ENCODE assay signal across 8 cellular contexts in the genomic region with DNA sequence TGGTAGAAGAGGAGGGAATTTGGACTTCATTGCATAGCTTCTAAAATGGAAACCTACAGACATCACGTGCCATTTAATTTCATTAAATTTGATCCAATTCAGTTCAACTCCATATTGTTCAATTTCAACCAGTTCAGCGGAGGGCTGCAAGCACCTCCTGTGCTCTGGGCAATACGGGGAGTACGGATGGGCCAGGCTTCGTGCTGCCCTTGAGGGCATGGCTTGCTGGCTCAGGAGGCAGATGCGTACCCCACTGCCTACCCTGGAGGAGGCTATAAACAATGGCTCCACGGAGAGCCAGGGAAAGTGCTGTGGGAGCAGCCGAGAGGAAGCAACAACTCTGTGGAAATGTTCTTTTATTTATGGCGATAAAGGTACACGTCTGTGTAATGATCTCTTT.
"Had no signal": no experiment of that assay in that cellular context is flagged by ENCODE, and none has a peak within 500 bp of the region (broad histone marks: within the 10 kb centered on the region; RNA-seq: fewer than 3 reads in every experiment).

No MANE protein-coding gene starts in this region.

- H3K36me3 Mint-ChIP-seq: IgD-negative memory B cell had no signal

- H3K27ac ChIP-seq: HL-60, KMS-11 had no signal

- DNase-seq: IMR-90, KBM-7, KG1 had no signal

- H3K9ac ChIP-seq: KMS-11 had no signal

- H3K27me3 Mint-ChIP-seq: IgD-negative memory B cell had no signal

- H3K4me2 ChIP-seq: KMS-11 had no signal

- H3K27ac Mint-ChIP-seq: IgD-negative memory B cell had no signal

- H3K4me3 Mint-ChIP-seq: IgD-negative memory B cell had no signal

- H3K4me1 Mint-ChIP-seq: IgD-negative memory B cell had no signal

- ATAC-seq: HepG2, K562 had no signal

- H3K4me3 ChIP-seq: K562 had no signal

- H3K9me3 Mint-ChIP-seq: IgD-negative memory B cell had no signal
